19 cellular contexts compared by ENCODE assay signal in genomic region chr13:73299787-73300186, GRCh38.
"Had no signal": no experiment of that assay in that cellular context is flagged by ENCODE, and none has a peak within 500 bp of the region (broad histone marks: within the 10 kb centered on the region; RNA-seq: fewer than 3 reads in every experiment).

No MANE protein-coding gene starts in this region.

- H3K36me3 ChIP-seq: prostate gland, spleen, thyroid gland, WERI-Rb-1 had no signal

- H3K4me3 ChIP-seq: lung, prostate gland, spleen, thyroid gland had no signal

- H3K9me3 ChIP-seq: prostate gland, spleen, thyroid gland had no signal

- H3K4me1 ChIP-seq: prostate gland, spleen, thyroid gland had no signal

- H3K27me3 ChIP-seq: foreskin keratinocyte, spleen, thyroid gland had no signal

- H3K27ac ChIP-seq: foreskin keratinocyte, prostate gland, spleen, thyroid gland, WERI-Rb-1 had no signal

- DNase-seq: activated CD4-positive, alpha-beta T cell treated with anti-CD3 and anti-CD28 coated beads, Interleukin-2, amount 10 ng/mL, durations not matched to agents 7 days and 5 days; activated CD4-positive, CD25-positive, alpha-beta regulatory T cell treated with anti-CD3 and anti-CD28 coated beads, Interleukin-2, amount 50 U/mL, for 72 hours; activated CD8-positive, alpha-beta T cell treated with anti-CD3 and anti-CD28 coated beads, Interleukin-2, amount 10 ng/mL, durations not matched to agents 7 days and 5 days; activated gamma-delta T cell treated with Interleukin-2 at 50 U/mL for 16 hours; amniotic stem cell; dermis blood vessel endothelial cell; effector CD8-positive, alpha-beta T cell; erythroblast; foreskin keratinocyte; immature natural killer cell; spleen; stimulated activated CD4-positive, alpha-beta T cell treated with anti-CD3 and anti-CD28 coated beads, Interleukin-4, amount 100 ng/mL, for 1 hour; stimulated activated naive CD8-positive, alpha-beta T cell treated with anti-CD3 and anti-CD28 coated beads, Interleukin-15, Interleukin-2, amounts not matched to agents 100 U/mL and 50 U/mL, for 24 hours; substantia nigra; T-helper 1 cell; thyroid gland; WERI-Rb-1 had no signal
